In the genomic region with DNA sequence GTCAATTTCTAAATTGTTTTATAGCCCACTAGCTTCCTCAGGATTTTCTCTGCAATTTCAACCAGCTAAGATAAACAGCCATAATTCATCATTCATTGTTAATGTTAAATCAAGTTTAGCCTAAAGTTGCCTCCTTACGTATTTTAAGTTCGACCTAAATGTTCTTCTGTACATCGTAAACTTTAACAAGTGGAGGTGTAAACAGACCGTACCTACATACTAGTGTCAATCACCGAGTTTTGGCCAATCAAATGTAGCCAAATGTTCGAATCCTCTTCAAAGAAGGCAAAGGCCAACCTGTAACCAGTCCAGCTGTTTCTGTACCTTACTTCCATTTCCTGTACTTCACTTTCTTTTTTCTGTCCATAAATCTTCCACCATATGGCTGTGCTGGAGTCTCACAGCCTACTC, we compare ENCODE assay signal across 21 cellular contexts. TPM values are rescaled to one million over a fixed set of nuclear protein-coding genes. Genes with fewer than 3 reads are reported as not detected.
DNase-seq lines count a peak whose midpoint lies in the region; ATAC-seq and TF ChIP-seq lines count a peak whose summit lies in the region.
"Had no signal": no experiment of that assay in that cellular context is flagged by ENCODE, and none has a peak within 500 bp of the region (broad histone marks: within the 10 kb centered on the region; RNA-seq: fewer than 3 reads in every experiment).

No MANE protein-coding gene starts in this region.

- peaks cover 29% of the 10 kb centered on the region for H3K4me1 ChIP-seq in GM23338 (ENCODE audit: insufficient read depth)
- peaks cover 16% of the 10 kb centered on the region for H3K4me1 ChIP-seq in hepatocyte (ENCODE audit: insufficient read depth)
- H3K4me1 ChIP-seq in subcutaneous abdominal adipose tissue (ENCODE audit: control insufficient read depth in 5 of 5, insufficient read depth in 5 of 5, low read length in 5 of 5), result peaks cover 0 to 17% (median 9%) of the 10 kb centered on the region in 5 donors
- H3K4me1 ChIP-seq in neural progenitor cell, result no peaks in the 10 kb centered on the region
- H3K4me1 ChIP-seq: testis had no signal

- no peak overlapping the region for H3K4me3 ChIP-seq in GM23338
- H3K4me3 ChIP-seq in hepatocyte, result no peak overlapping the region
- peak overlapping the region in 1 of 5 donors; percentile 19 for H3K4me3 ChIP-seq in subcutaneous abdominal adipose tissue (ENCODE audit: low read depth in 1 of 5, low read length in 5 of 5)
- H3K4me3 ChIP-seq in neural progenitor cell, result no peak overlapping the region
- H3K4me3 ChIP-seq: left lung, testis had no signal

- H3K9ac ChIP-seq in subcutaneous abdominal adipose tissue (ENCODE audit: low read length in 5 of 5) (no peak overlapping the region), neural progenitor cell (no peak overlapping the region)

- WGBS in hepatocyte (ENCODE audit: low lambda C conversion rate, missing lambda C conversion rate), result 28% methylated on average over 6 of the region's 6 CpGs

- ATAC-seq in GM23338 (no peak), HG02938 (IDR thresholded peaks at IDR 0.05; ENCODE audit: unreplicated experiment) (no peak), GM18907 (IDR thresholded peaks at IDR 0.05; ENCODE audit: unreplicated experiment) (no peak)
- ATAC-seq: activated CD4-positive, alpha-beta T cell treated with anti-CD3 and anti-CD28 coated beads for 36 hours; left lung; right cardiac atrium had no signal

- H3K27me3 Mint-ChIP-seq in GM23338 (ENCODE audit: insufficient read depth, low read depth, poor library complexity), result no peaks in the 10 kb centered on the region
- H3K27me3 Mint-ChIP-seq in neural progenitor cell (ENCODE audit: insufficient read depth, low read depth), result peaks cover 3% of the 10 kb centered on the region
- H3K27me3 Mint-ChIP-seq: activated CD4-positive, alpha-beta T cell treated with anti-CD3 and anti-CD28 coated beads for 36 hours had no signal

- H3K27ac ChIP-seq in GM23338 (ENCODE audit: low read depth) (no peak overlapping the region), hepatocyte (peak overlapping the region; percentile 17), subcutaneous abdominal adipose tissue (ENCODE audit: low read depth, low read length) (peak overlapping the region; percentile 5), neural progenitor cell (no peak overlapping the region)
- H3K27ac ChIP-seq: testis had no signal

- no peak overlapping the region for H3K4me3 Mint-ChIP-seq in GM23338
- no peak overlapping the region for H3K4me3 Mint-ChIP-seq in neural progenitor cell
- H3K4me3 Mint-ChIP-seq: activated CD4-positive, alpha-beta T cell treated with anti-CD3 and anti-CD28 coated beads for 36 hours had no signal

- DNase-seq in GM23338 (ENCODE audit: low spot score) (no peak), LoVo (ENCODE audit: low spot score) (peak; percentile 72), hepatocyte (ENCODE audit: low spot score) (peak; percentile 28), neural progenitor cell (ENCODE audit: low spot score) (no peak)
- DNase-seq: activated CD4-positive, alpha-beta T cell treated with anti-CD3 and anti-CD28 coated beads for 36 hours; activated gamma-delta T cell; AML-193; amniotic stem cell; COR-L47; erythroblast; left lung; NCI-H1048; NCI-H1930; NCI-H526; occipital lobe; right cardiac atrium; stimulated activated CD4-positive, alpha-beta T cell treated with anti-CD3 and anti-CD28 coated beads, Interleukin-15, amount 100 ng/mL, for 24 hours; testis had no signal

- TF ChIP-seq CTCF in GM23338 (conservative IDR thresholded peaks at IDR 0.05; ENCODE audit: low read depth in 2 of 2), result no peak
- no peak for TF ChIP-seq CTCF in hepatocyte (IDR thresholded peaks at IDR 0.05; ENCODE audit: poor library complexity)
- TF ChIP-seq CTCF in neural progenitor cell (IDR thresholded peaks at IDR 0.05), result no peak

- H3F3A ChIP-seq in GM23338 (replicated peaks; ENCODE audit: low read depth), result no peaks in the 10 kb centered on the region
- H3F3A ChIP-seq in neural progenitor cell (ENCODE audit: low read depth), result no peaks in the 10 kb centered on the region

- peaks cover 56% of the 10 kb centered on the region for H3K79me2 ChIP-seq in GM23338 (replicated peaks; ENCODE audit: insufficient read depth)
- H3K79me2 ChIP-seq in hepatocyte, result peaks cover 14% of the 10 kb centered on the region
- H3K79me2 ChIP-seq in neural progenitor cell (ENCODE audit: low read depth), result no peaks in the 10 kb centered on the region

- H2AFZ ChIP-seq in GM23338 (no peak overlapping the region), hepatocyte (no peak overlapping the region), neural progenitor cell (replicated peaks) (no peak overlapping the region)

- H3K9me2 ChIP-seq in GM23338 (ENCODE audit: insufficient read depth) (no peaks in the 10 kb centered on the region; the same call in none of the 2 replicates), hepatocyte (replicated peaks; ENCODE audit: insufficient read depth) (no peaks in the 10 kb centered on the region)

- H3K9me3 ChIP-seq in hepatocyte (ENCODE audit: low read depth) (no peaks in the 10 kb centered on the region), subcutaneous abdominal adipose tissue (ENCODE audit: control insufficient read depth in 5 of 5, low read length in 5 of 5) (no peaks in the 10 kb centered on the region), neural progenitor cell (ENCODE audit: low read depth) (no peaks in the 10 kb centered on the region)
- H3K9me3 ChIP-seq: left lung, testis had no signal

- H3K27ac Mint-ChIP-seq in GM23338 (peak overlapping the region; percentile 70; the same call in 1 of the 2 replicates), neural progenitor cell (no peak overlapping the region)
- H3K27ac Mint-ChIP-seq: activated CD4-positive, alpha-beta T cell treated with anti-CD3 and anti-CD28 coated beads for 36 hours had no signal

- H3K27me3 ChIP-seq in GM23338 (ENCODE audit: insufficient read depth) (no peaks in the 10 kb centered on the region), hepatocyte (no peaks in the 10 kb centered on the region), subcutaneous abdominal adipose tissue (ENCODE audit: control insufficient read depth in 5 of 5, insufficient read depth in 4 of 5, low read length in 5 of 5) (no peaks in the 10 kb centered on the region), neural progenitor cell (no peaks in the 10 kb centered on the region)
- H3K27me3 ChIP-seq: left lung, testis had no signal

- no peaks in the 10 kb centered on the region for H3K36me3 ChIP-seq in GM23338 (ENCODE audit: insufficient read depth)
- no peaks in the 10 kb centered on the region for H3K36me3 ChIP-seq in hepatocyte (replicated peaks; ENCODE audit: insufficient read depth, low read depth)
- H3K36me3 ChIP-seq in subcutaneous abdominal adipose tissue (ENCODE audit: control insufficient read depth in 5 of 5, insufficient read depth in 5 of 5, low read length in 5 of 5), result no peaks in the 10 kb centered on the region
- H3K36me3 ChIP-seq in neural progenitor cell, result no peaks in the 10 kb centered on the region
- H3K36me3 ChIP-seq: left lung had no signal

- 0 out of 3 replicates have a peak, but pooled peaks cover 2% of the 10 kb centered on the region for H3K36me3 Mint-ChIP-seq in GM23338 (ENCODE audit: low read depth)
- no peaks in the 10 kb centered on the region for H3K36me3 Mint-ChIP-seq in neural progenitor cell

- H4K20me1 ChIP-seq in GM23338 (replicated peaks; ENCODE audit: insufficient read depth), result no peaks in the 10 kb centered on the region
- H4K20me1 ChIP-seq in hepatocyte (ENCODE audit: insufficient read depth, poor library complexity, severe bottlenecking), result no peaks in the 10 kb centered on the region
- no peaks in the 10 kb centered on the region for H4K20me1 ChIP-seq in neural progenitor cell (ENCODE audit: low read depth)

- peaks cover 26% of the 10 kb centered on the region for H3K4me1 Mint-ChIP-seq in GM23338
- peaks cover 7% of the 10 kb centered on the region for H3K4me1 Mint-ChIP-seq in neural progenitor cell

- H3K4me2 ChIP-seq in GM23338 (0 out of 2 replicates have a peak overlapping the region, but pooled peaks have one; percentile 21), hepatocyte (peak overlapping the region; percentile 46), neural progenitor cell (no peak overlapping the region)

- H3K9me3 Mint-ChIP-seq in GM23338 (no peaks in the 10 kb centered on the region), neural progenitor cell (no peaks in the 10 kb centered on the region)

TF ChIP-seq in GM23338, 12 proteins besides CTCF, POLR2A, EP300 and RAD21 (continues in another document):
- no peak for TF ChIP-seq ZNF114 (CRISPR knock-in tag; IDR thresholded peaks at IDR 0.05)
- no peak for TF ChIP-seq ZNF331 (CRISPR knock-in tag; IDR thresholded peaks at IDR 0.05; ENCODE audit: low read depth)
- no peak for TF ChIP-seq CREB1 (CRISPR knock-in tag; IDR thresholded peaks at IDR 0.05; ENCODE audit: low read depth)
- TF ChIP-seq, protein P1, sequence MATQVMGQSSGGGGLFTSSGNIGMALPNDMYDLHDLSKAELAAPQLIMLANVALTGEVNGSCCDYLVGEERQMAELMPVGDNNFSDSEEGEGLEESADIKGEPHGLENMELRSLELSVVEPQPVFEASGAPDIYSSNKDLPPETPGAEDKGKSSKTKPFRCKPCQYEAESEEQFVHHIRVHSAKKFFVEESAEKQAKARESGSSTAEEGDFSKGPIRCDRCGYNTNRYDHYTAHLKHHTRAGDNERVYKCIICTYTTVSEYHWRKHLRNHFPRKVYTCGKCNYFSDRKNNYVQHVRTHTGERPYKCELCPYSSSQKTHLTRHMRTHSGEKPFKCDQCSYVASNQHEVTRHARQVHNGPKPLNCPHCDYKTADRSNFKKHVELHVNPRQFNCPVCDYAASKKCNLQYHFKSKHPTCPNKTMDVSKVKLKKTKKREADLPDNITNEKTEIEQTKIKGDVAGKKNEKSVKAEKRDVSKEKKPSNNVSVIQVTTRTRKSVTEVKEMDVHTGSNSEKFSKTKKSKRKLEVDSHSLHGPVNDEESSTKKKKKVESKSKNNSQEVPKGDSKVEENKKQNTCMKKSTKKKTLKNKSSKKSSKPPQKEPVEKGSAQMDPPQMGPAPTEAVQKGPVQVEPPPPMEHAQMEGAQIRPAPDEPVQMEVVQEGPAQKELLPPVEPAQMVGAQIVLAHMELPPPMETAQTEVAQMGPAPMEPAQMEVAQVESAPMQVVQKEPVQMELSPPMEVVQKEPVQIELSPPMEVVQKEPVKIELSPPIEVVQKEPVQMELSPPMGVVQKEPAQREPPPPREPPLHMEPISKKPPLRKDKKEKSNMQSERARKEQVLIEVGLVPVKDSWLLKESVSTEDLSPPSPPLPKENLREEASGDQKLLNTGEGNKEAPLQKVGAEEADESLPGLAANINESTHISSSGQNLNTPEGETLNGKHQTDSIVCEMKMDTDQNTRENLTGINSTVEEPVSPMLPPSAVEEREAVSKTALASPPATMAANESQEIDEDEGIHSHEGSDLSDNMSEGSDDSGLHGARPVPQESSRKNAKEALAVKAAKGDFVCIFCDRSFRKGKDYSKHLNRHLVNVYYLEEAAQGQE (IDR thresholded peaks at IDR 0.05; ENCODE audit: unreplicated experiment), result no peak

RNA-seq across cellular contexts. Expression of a gene that starts 13.5 kb away (rescaled TPM):
- 18.6 and 20.9 TPM in 2 replicates for total RNA-seq in GM23338 (2014; rRNA removed; shearing (Covaris generic))
- polyA plus RNA-seq in GM23338 (2016; fragmentation: Nextera tagmentation; extraction: Ambion mirVana) (3.2 and 3.8 TPM in 2 replicates), hepatocyte (0.74 and 3.8 TPM in 2 replicates)
- total RNA-seq in hepatocyte (7.1 and 10.4 TPM in 2 replicates), neural progenitor cell (ENCODE audit: low replicate concordance) (0.45 and 1.1 TPM in 2 replicates)

Comparison
In these comparisons a context has a peak if more than half of its experiments do, and no peak if none do; other contexts are left out.
1. DNase-seq: peak in LoVo (single experiment) and hepatocyte (single experiment); none in GM23338 (single experiment) and neural progenitor cell (single experiment).
2. H3K27ac ChIP-seq: peak in hepatocyte (single experiment) and subcutaneous abdominal adipose tissue (single experiment); none in GM23338 (single experiment) and neural progenitor cell (single experiment).